1 cellular context compared by ENCODE assay signal in the genomic region with DNA sequence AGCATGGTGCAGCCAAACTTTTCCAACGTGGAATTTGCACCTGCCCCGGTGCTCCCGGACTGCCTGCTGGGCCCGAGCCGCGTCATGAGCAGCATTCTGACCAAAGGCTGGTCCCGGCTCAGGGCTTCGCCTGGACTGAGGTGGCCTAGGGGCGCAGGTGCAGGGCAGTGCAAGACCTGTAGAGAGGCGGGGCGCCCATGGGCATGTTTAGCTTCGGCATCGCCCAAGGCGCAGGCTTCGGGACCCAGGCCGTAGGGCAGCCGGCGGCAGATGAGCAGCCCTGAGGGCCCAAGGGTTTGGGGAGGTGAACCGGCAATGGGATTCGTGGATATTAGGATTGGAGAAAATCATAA.
TF ChIP-seq lines count a peak whose summit lies in the region.

No MANE protein-coding gene starts in this region.

TF ChIP-seq in WTC11, 78 proteins besides CTCF, POLR2A, EP300 and RAD21:
- TF ChIP-seq, protein P1, sequence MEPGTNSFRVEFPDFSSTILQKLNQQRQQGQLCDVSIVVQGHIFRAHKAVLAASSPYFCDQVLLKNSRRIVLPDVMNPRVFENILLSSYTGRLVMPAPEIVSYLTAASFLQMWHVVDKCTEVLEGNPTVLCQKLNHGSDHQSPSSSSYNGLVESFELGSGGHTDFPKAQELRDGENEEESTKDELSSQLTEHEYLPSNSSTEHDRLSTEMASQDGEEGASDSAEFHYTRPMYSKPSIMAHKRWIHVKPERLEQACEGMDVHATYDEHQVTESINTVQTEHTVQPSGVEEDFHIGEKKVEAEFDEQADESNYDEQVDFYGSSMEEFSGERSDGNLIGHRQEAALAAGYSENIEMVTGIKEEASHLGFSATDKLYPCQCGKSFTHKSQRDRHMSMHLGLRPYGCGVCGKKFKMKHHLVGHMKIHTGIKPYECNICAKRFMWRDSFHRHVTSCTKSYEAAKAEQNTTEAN (CRISPR knock-in tag; IDR thresholded peaks at IDR 0.05), result no peak
- no peak for TF ChIP-seq TEAD4 (CRISPR knock-in tag; IDR thresholded peaks at IDR 0.05)
- TF ChIP-seq RELA (CRISPR knock-in tag; IDR thresholded peaks at IDR 0.05; ENCODE audit: borderline replicate concordance), result no peak
- TF ChIP-seq ZNF263 (CRISPR knock-in tag; IDR thresholded peaks at IDR 0.05; ENCODE audit: low read depth), result no peak
- no peak for TF ChIP-seq ZNF396 (CRISPR knock-in tag; IDR thresholded peaks at IDR 0.05; ENCODE audit: borderline replicate concordance)
- no peak for TF ChIP-seq HMGXB4 (CRISPR knock-in tag; IDR thresholded peaks at IDR 0.05)
- TF ChIP-seq NFATC4 (CRISPR knock-in tag; IDR thresholded peaks at IDR 0.05), result no peak
- no peak for TF ChIP-seq E2F1 (CRISPR knock-in tag; IDR thresholded peaks at IDR 0.05)
- TF ChIP-seq NFYB (CRISPR knock-in tag; conservative IDR thresholded peaks at IDR 0.05; ENCODE audit: low read depth), result no peak
- no peak for TF ChIP-seq KAT7 (CRISPR knock-in tag; IDR thresholded peaks at IDR 0.05; ENCODE audit: borderline replicate concordance)
- no peak for TF ChIP-seq JUN (CRISPR knock-in tag; IDR thresholded peaks at IDR 0.05)
- TF ChIP-seq GRHL2 (CRISPR knock-in tag; IDR thresholded peaks at IDR 0.05; ENCODE audit: insufficient replicate concordance, severe bottlenecking), result no peak
TF ChIP-seq in WTC11: peak in this region for 0.
